ENCODE assay signal across 15 cellular contexts in genomic region chr5:173320259-173320658, GRCh38. TPM values are rescaled to one million over a fixed set of nuclear protein-coding genes. Genes with fewer than 3 reads are reported as not detected.
DNase-seq lines count a peak whose midpoint lies in the region; ATAC-seq and TF ChIP-seq lines count a peak whose summit lies in the region.
"Had no signal": no experiment of that assay in that cellular context is flagged by ENCODE, and none has a peak within 500 bp of the region (broad histone marks: within the 10 kb centered on the region; RNA-seq: fewer than 3 reads in every experiment).

No MANE protein-coding gene starts in this region.

- no peaks in the 10 kb centered on the region for H3K9me3 Mint-ChIP-seq in activated naive CD8-positive, alpha-beta T cell treated with anti-CD3 and anti-CD28 coated beads, Interleukin-2, amount 10 ng/mL, durations not matched to agents 7 days and 5 days
- no peaks in the 10 kb centered on the region for H3K9me3 Mint-ChIP-seq in activated naive CD8-positive, alpha-beta T cell treated with anti-CD3 and anti-CD28 coated beads for 36 hours
- no peaks in the 10 kb centered on the region for H3K9me3 Mint-ChIP-seq in nephron
- H3K9me3 Mint-ChIP-seq: central memory CD8-positive, alpha-beta T cell; T-helper 1 cell treated with Interleukin-12 subunit alpha and Interleukin-12 subunit beta and Interleukin-4 antibody, amounts not matched to agents 30 μg/mL and 1 μg/mL, for 36 hours had no signal

- H3K4me3 ChIP-seq in gastroesophageal sphincter (no peak overlapping the region), upper lobe of right lung (no peak overlapping the region)

- no peaks in the 10 kb centered on the region for H3K36me3 ChIP-seq in gastroesophageal sphincter
- no peaks in the 10 kb centered on the region for H3K36me3 ChIP-seq in upper lobe of right lung

- intact Hi-C loops in upper lobe of right lung (cut with DNase I), result no loop called here

- H3K4me1 ChIP-seq in gastroesophageal sphincter (peaks cover 0 to 79% (median 43%) of the 10 kb centered on the region in 3 donors), upper lobe of right lung (peaks cover 28% of the 10 kb centered on the region)

- H3K27ac ChIP-seq in gastroesophageal sphincter (peak overlapping the region; percentile 52 to 86 (median 81)), upper lobe of right lung (peak overlapping the region; percentile 47)
- H3K27ac ChIP-seq: 22Rv1, parathyroid adenoma had no signal

- TF ChIP-seq CTCF in gastroesophageal sphincter (IDR thresholded peaks at IDR 0.05) (peak in 3 of 4 experiments; percentile 20 to 56 (median 38)), nephron (IDR thresholded peaks at IDR 0.05; ENCODE audit: unreplicated experiment in 3 of 3) (no peak), upper lobe of right lung (IDR thresholded peaks at IDR 0.05) (no peak)

- 18 to 50% methylated on average over 3 to 4 of the region's 10 CpGs for WGBS in gastroesophageal sphincter (ENCODE audit: low coverage in 1 of 2), 2 donors

- no peak for TF ChIP-seq EP300 in gastroesophageal sphincter (IDR thresholded peaks at IDR 0.05)

- H3K9me3 ChIP-seq in gastroesophageal sphincter (no peaks in the 10 kb centered on the region), upper lobe of right lung (no peaks in the 10 kb centered on the region)

- H3K27me3 Mint-ChIP-seq in activated naive CD8-positive, alpha-beta T cell treated with anti-CD3 and anti-CD28 coated beads, Interleukin-2, amount 10 ng/mL, durations not matched to agents 7 days and 5 days, result no peaks in the 10 kb centered on the region
- H3K27me3 Mint-ChIP-seq in activated naive CD8-positive, alpha-beta T cell treated with anti-CD3 and anti-CD28 coated beads for 36 hours, result peaks cover 66% of the 10 kb centered on the region
- H3K27me3 Mint-ChIP-seq in nephron (ENCODE audit: low read depth), result peaks cover 10% of the 10 kb centered on the region

- H3K4me1 Mint-ChIP-seq in activated naive CD8-positive, alpha-beta T cell treated with anti-CD3 and anti-CD28 coated beads, Interleukin-2, amount 10 ng/mL, durations not matched to agents 7 days and 5 days, result peaks cover 20% of the 10 kb centered on the region
- H3K4me1 Mint-ChIP-seq in activated naive CD8-positive, alpha-beta T cell treated with anti-CD3 and anti-CD28 coated beads for 36 hours, result peaks cover 10% of the 10 kb centered on the region
- peaks cover 92% of the 10 kb centered on the region for H3K4me1 Mint-ChIP-seq in nephron

- peak overlapping the region; percentile 15 for H3K27ac Mint-ChIP-seq in activated naive CD8-positive, alpha-beta T cell treated with anti-CD3 and anti-CD28 coated beads, Interleukin-2, amount 10 ng/mL, durations not matched to agents 7 days and 5 days
- no peak overlapping the region for H3K27ac Mint-ChIP-seq in activated naive CD8-positive, alpha-beta T cell treated with anti-CD3 and anti-CD28 coated beads for 36 hours
- peak overlapping the region; percentile 85 to 96 (median 90) for H3K27ac Mint-ChIP-seq in nephron
- H3K27ac Mint-ChIP-seq: T-helper 1 cell treated with Interleukin-12 subunit alpha and Interleukin-12 subunit beta and Interleukin-4 antibody, amounts not matched to agents 30 μg/mL and 1 μg/mL, for 36 hours had no signal

- TF ChIP-seq POLR2A in gastroesophageal sphincter (IDR thresholded peaks at IDR 0.05), result no peak

- POLR2A ChIA-PET in activated naive CD8-positive, alpha-beta T cell treated with anti-CD3 and anti-CD28 coated beads, Interleukin-2, amount 10 ng/mL, durations not matched to agents 7 days and 5 days (lab: Charles Lee), result interaction anchor here (0.7 kb wide), 1 partner anchor 26 kb away, joined by 4 read pairs; no protein-coding TSS in a partner anchor

- no peak for ATAC-seq in activated naive CD8-positive, alpha-beta T cell treated with anti-CD3 and anti-CD28 coated beads, Interleukin-2, amount 10 ng/mL, durations not matched to agents 7 days and 5 days (ENCODE audit: low read depth)
- peak; percentile 53 for ATAC-seq in gastroesophageal sphincter
- ATAC-seq in upper lobe of right lung, result peak; percentile 51
- ATAC-seq in GM18498 (IDR thresholded peaks at IDR 0.05; ENCODE audit: unreplicated experiment), result no peak

- H3K36me3 Mint-ChIP-seq in activated naive CD8-positive, alpha-beta T cell treated with anti-CD3 and anti-CD28 coated beads, Interleukin-2, amount 10 ng/mL, durations not matched to agents 7 days and 5 days, result peaks cover 54% of the 10 kb centered on the region
- peaks cover 73% of the 10 kb centered on the region for H3K36me3 Mint-ChIP-seq in activated naive CD8-positive, alpha-beta T cell treated with anti-CD3 and anti-CD28 coated beads for 36 hours
- peaks cover 16% of the 10 kb centered on the region for H3K36me3 Mint-ChIP-seq in nephron (ENCODE audit: low read depth)

- DNase-seq in activated naive CD8-positive, alpha-beta T cell treated with anti-CD3 and anti-CD28 coated beads, Interleukin-2, amount 10 ng/mL, durations not matched to agents 7 days and 5 days, result no peak
- DNase-seq in activated naive CD8-positive, alpha-beta T cell treated with anti-CD3 and anti-CD28 coated beads for 36 hours, result no peak
- no peak for DNase-seq in upper lobe of right lung
- no peak for DNase-seq in NCI-H2081 treated with DMSO at 0.1 percent for 48 hours (lab: John Stamatoyannopoulos, UW)
- DNase-seq in NCI-H526 (lab: John Stamatoyannopoulos, UW), result no peak
- DNase-seq: activated effector memory CD4-positive, alpha-beta T cell treated with anti-CD3 and anti-CD28 coated beads, Interleukin-2, amount 50 U/mL, for 16 hours; DMS 273 treated with DMSO at 0.1 percent for 48 hours; KG1 had no signal

- no peak overlapping the region for H3K4me3 Mint-ChIP-seq in activated naive CD8-positive, alpha-beta T cell treated with anti-CD3 and anti-CD28 coated beads, Interleukin-2, amount 10 ng/mL, durations not matched to agents 7 days and 5 days
- no peak overlapping the region for H3K4me3 Mint-ChIP-seq in activated naive CD8-positive, alpha-beta T cell treated with anti-CD3 and anti-CD28 coated beads for 36 hours
- peak overlapping the region in 2 of 3 experiments; percentile 0 to 41 for H3K4me3 Mint-ChIP-seq in nephron
- H3K4me3 Mint-ChIP-seq: central memory CD8-positive, alpha-beta T cell; T-helper 1 cell treated with Interleukin-12 subunit alpha and Interleukin-12 subunit beta and Interleukin-4 antibody, amounts not matched to agents 30 μg/mL and 1 μg/mL, for 36 hours had no signal

- H3K27me3 ChIP-seq in gastroesophageal sphincter, result peaks cover 1% of the 10 kb centered on the region
- peaks cover 8% of the 10 kb centered on the region for H3K27me3 ChIP-seq in upper lobe of right lung

RNA-seq across cellular contexts. Expression of gene STC2, which starts 8.0 kb away (rescaled TPM):
- 10 to 100 TPM; 10.9 to 14.7 TPM for total RNA-seq in activated naive CD8-positive, alpha-beta T cell treated with anti-CD3 and anti-CD28 coated beads, Interleukin-2, amount 10 ng/mL, durations not matched to agents 7 days and 5 days
- total RNA-seq in activated naive CD8-positive, alpha-beta T cell treated with anti-CD3 and anti-CD28 coated beads for 36 hours, result 10 to 100 TPM; 41.1 to 41.2 TPM
- total RNA-seq in gastroesophageal sphincter, result 100 to 1,000 TPM in 2 of 4 donors, 10 to 100 TPM in 2; 34.1 to 116 (median 84.6) TPM
- 4.9 TPM for total RNA-seq in upper lobe of right lung

Comparison
In these comparisons a context has a peak if more than half of its experiments do, and no peak if none do; other contexts are left out.
1. ATAC-seq: peak in gastroesophageal sphincter (single experiment) and upper lobe of right lung (single experiment); none in activated naive CD8-positive, alpha-beta T cell treated with anti-CD3 and anti-CD28 coated beads, Interleukin-2, amount 10 ng/mL, durations not matched to agents 7 days and 5 days (single experiment) and GM18498 (single experiment).
2. H3K4me3 Mint-ChIP-seq: peak in nephron (2 of 3); none in activated naive CD8-positive, alpha-beta T cell treated with anti-CD3 and anti-CD28 coated beads, Interleukin-2, amount 10 ng/mL, durations not matched to agents 7 days and 5 days (single experiment) and activated naive CD8-positive, alpha-beta T cell treated with anti-CD3 and anti-CD28 coated beads for 36 hours (single experiment).
3. CTCF ChIP-seq: peak in gastroesophageal sphincter (3 of 4); none in nephron (0 of 3) and upper lobe of right lung (single experiment).